In the genomic region with DNA sequence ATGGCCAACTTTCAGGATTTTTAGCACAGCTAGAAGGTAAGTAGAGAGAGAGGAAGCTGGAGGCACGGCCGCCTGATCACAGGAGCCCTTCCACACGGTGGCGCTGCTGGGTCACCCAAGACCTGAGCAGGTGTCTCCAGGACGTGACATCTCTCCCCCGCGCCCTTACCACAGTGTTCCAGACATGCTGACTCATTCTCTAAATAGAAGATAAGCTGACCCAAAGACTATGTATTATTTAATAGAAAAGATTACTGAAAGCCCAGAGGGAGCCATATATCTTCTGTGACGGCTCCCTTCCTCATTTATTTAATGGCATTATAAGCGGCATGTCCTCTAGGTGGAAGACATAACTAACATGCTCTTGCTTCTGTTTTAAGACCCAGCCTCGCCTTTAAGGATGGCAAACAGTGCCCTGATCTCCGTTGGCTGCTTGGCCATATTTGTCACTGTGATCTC, we compare ENCODE assay signal across 9 cellular contexts. TPM values are rescaled to one million over a fixed set of nuclear protein-coding genes. Genes with fewer than 3 reads are reported as not detected.
DNase-seq lines count a peak whose midpoint lies in the region; ATAC-seq and TF ChIP-seq lines count a peak whose summit lies in the region.
"Had no signal": no experiment of that assay in that cellular context is flagged by ENCODE, and none has a peak within 500 bp of the region (broad histone marks: within the 10 kb centered on the region; RNA-seq: fewer than 3 reads in every experiment).

No MANE protein-coding gene starts in this region.

- H3K27me3 Mint-ChIP-seq in activated B cell treated with CpG ODN at 0.5 μM for 24 hours = no peaks in the 10 kb centered on the region

- no peaks in the 10 kb centered on the region for H3K9me3 ChIP-seq in BLaER1 treated with 17β-estradiol and CSF1 and Interleukin-3, amounts not matched to agents 10 nM and 100 nM (replicated peaks in 1 of 11)

- peaks cover 0 to 14% (median 0%) of the 10 kb centered on the region in 11 experiments; a peak in 1 of 22 replicates for H4K20me1 ChIP-seq in BLaER1 treated with 17β-estradiol and CSF1 and Interleukin-3, amounts not matched to agents 10 nM and 100 nM

- CTCF ChIA-PET in activated B cell treated with CpG ODN at 0.5 μM for 24 hours (lab: Charles Lee) = interaction anchor here (0.5 to 2.3 kb wide), 22 partner anchors 10 to 1387 kb away, joined by 3 to 23 read pairs (median 4); a partner anchor contains a TSS

- H3K27ac ChIP-seq in BLaER1 treated with 17β-estradiol and CSF1 and Interleukin-3, amounts not matched to agents 10 nM and 100 nM = peak overlapping the region in 3 of 11 experiments; percentile 21 to 29 (median 29); a peak in 3 of 22 replicates

- intact Hi-C loops in activated B cell treated with CpG ODN at 0.5 μM for 24 hours (cut with micrococcal nuclease) = loop anchor here (1.0 to 5.0 kb wide), 9 partner anchors 26 to 751 kb away; a partner anchor contains a TSS

- H3K36me3 ChIP-seq in BLaER1 treated with 17β-estradiol and CSF1 and Interleukin-3, amounts not matched to agents 10 nM and 100 nM = no peaks in the 10 kb centered on the region

- peaks cover 8% of the 10 kb centered on the region for H3K4me1 Mint-ChIP-seq in activated B cell treated with CpG ODN at 0.5 μM for 24 hours

- TF ChIP-seq CTCF in activated B cell treated with CpG ODN at 0.5 μM for 24 hours (IDR thresholded peaks at IDR 0.05) = peak; percentile 36
- peak; percentile 90 for TF ChIP-seq CTCF in cardiac fibroblast (IDR thresholded peaks at IDR 0.05; ENCODE audit: low read depth, low read length)

- peak overlapping the region in 9 of 11 experiments; percentile 6 to 53 (median 34); a peak in 12 of 22 replicates for H3K4me2 ChIP-seq in BLaER1 treated with 17β-estradiol and CSF1 and Interleukin-3, amounts not matched to agents 10 nM and 100 nM

- H3K36me3 Mint-ChIP-seq in activated B cell treated with CpG ODN at 0.5 μM for 24 hours (ENCODE audit: low read depth) = no peaks in the 10 kb centered on the region

- peak; percentile 100 for DNase-seq in NCI-H226
- peak; percentile 79 for DNase-seq in activated B cell treated with CpG ODN at 0.5 μM for 24 hours
- DNase-seq in cardiac fibroblast (ENCODE audit: low read depth in 2 of 2) = peak; percentile 89 to 94
- DNase-seq in left kidney (ENCODE audit: low read depth, low spot score) = peak; percentile 93
- DNase-seq in stimulated activated CD4-positive, alpha-beta T cell treated with anti-CD3 and anti-CD28 coated beads, TNF-alpha, amount 100 ng/mL, for 1 hour (ENCODE audit: low read depth in 3 of 3, low spot score in 1 of 3) = peak; percentile 67 to 90 (median 77)

- peak; percentile 27 for TF ChIP-seq POLR2A in GM19193 (IDR thresholded peaks at IDR 0.05; ENCODE audit: extremely low read depth, insufficient read depth, insufficient read length)

- H3K4me1 ChIP-seq in BLaER1 treated with 17β-estradiol and CSF1 and Interleukin-3, amounts not matched to agents 10 nM and 100 nM = peaks cover 0 to 27% (median 11%) of the 10 kb centered on the region in 10 experiments; a peak in 8 of 20 replicates

- no peaks in the 10 kb centered on the region for H3K9me3 Mint-ChIP-seq in activated B cell treated with CpG ODN at 0.5 μM for 24 hours
- H3K9me3 Mint-ChIP-seq: dendritic cell treated with granulocyte-macrophage colony-stimulating factor and Interleukin-4, amounts not matched to agents 40 ng/mL and 50 ng/mL, for 4 days had no signal

- H3K9ac ChIP-seq in BLaER1 treated with 17β-estradiol and CSF1 and Interleukin-3, amounts not matched to agents 10 nM and 100 nM = no peak overlapping the region

- H3K27me3 ChIP-seq in BLaER1 treated with 17β-estradiol and CSF1 and Interleukin-3, amounts not matched to agents 10 nM and 100 nM = no peaks in the 10 kb centered on the region

- H3K27ac Mint-ChIP-seq in activated B cell treated with CpG ODN at 0.5 μM for 24 hours = no peak overlapping the region
- H3K27ac Mint-ChIP-seq: dendritic cell treated with granulocyte-macrophage colony-stimulating factor and Interleukin-4, amounts not matched to agents 40 ng/mL and 50 ng/mL, for 4 days had no signal

- ATAC-seq in HG03354 (IDR thresholded peaks at IDR 0.05; ENCODE audit: poor library complexity, severe bottlenecking, unreplicated experiment) = peak; percentile 97
- peak; percentile 99 for ATAC-seq in activated B cell treated with CpG ODN at 0.5 μM for 24 hours (ENCODE audit: low read depth)

- H3K4me3 ChIP-seq in BLaER1 treated with 17β-estradiol and CSF1 and Interleukin-3, amounts not matched to agents 10 nM and 100 nM = no peak overlapping the region
- H3K4me3 ChIP-seq in cardiac fibroblast (replicated peaks in 1 of 2; ENCODE audit: low read depth in 2 of 2, low read length in 2 of 2) = no peak overlapping the region

- POLR2A ChIA-PET in activated B cell treated with CpG ODN at 0.5 μM for 24 hours (lab: Charles Lee) = interaction anchor here (0.8 to 1.3 kb wide), 3 partner anchors 26 to 91 kb away, joined by 5 to 8 read pairs (median 6); a partner anchor contains a TSS

- H3K4me3 Mint-ChIP-seq in activated B cell treated with CpG ODN at 0.5 μM for 24 hours = peak overlapping the region; percentile 77
- H3K4me3 Mint-ChIP-seq: dendritic cell treated with granulocyte-macrophage colony-stimulating factor and Interleukin-4, amounts not matched to agents 40 ng/mL and 50 ng/mL, for 4 days had no signal

RNA-seq across cellular contexts. Expression of a gene that starts 26.0 kb away (rescaled TPM):
- 42.0 and 42.6 TPM in 2 replicates for total RNA-seq in activated B cell treated with CpG ODN at 0.5 μM for 24 hours

RNA-seq across cellular contexts. Expression of a gene that starts 26.6 kb away (rescaled TPM):
- total RNA-seq in activated B cell treated with CpG ODN at 0.5 μM for 24 hours = 0.76 and 1.1 TPM in 2 replicates
